ENCODE assay signal across 11 cellular contexts in genomic region chr17:43669971-43670644, GRCh38. TPM values are rescaled to one million over a fixed set of nuclear protein-coding genes. Genes with fewer than 3 reads are reported as not detected.
DNase-seq lines count a peak whose midpoint lies in the region; ATAC-seq and TF ChIP-seq lines count a peak whose summit lies in the region.
"Had no signal": no experiment of that assay in that cellular context is flagged by ENCODE, and none has a peak within 500 bp of the region (broad histone marks: within the 10 kb centered on the region; RNA-seq: fewer than 3 reads in every experiment).

No MANE protein-coding gene starts in this region.

- no peaks in the 10 kb centered on the region for H3K79me2 ChIP-seq in osteoblast (ENCODE audit: insufficient read depth, low read length)

- no peak overlapping the region for H2AFZ ChIP-seq in osteoblast (ENCODE audit: low read length)

- no peak for TF ChIP-seq CTCF in osteoblast (IDR thresholded peaks at IDR 0.05; ENCODE audit: extremely low read depth, low read depth, low read length)

- H3K9ac ChIP-seq in duodenal mucosa (ENCODE audit: low read depth in 1 of 2, low read length in 2 of 2): peak overlapping the region in 1 of 2 donors; percentile 24

- DNase-seq in H7: peak; percentile 75
- peak; percentile 37 for DNase-seq in NCI-H2196 treated with DMSO at 0.1 percent for 48 hours (lab: John Stamatoyannopoulos, UW; ENCODE audit: unreplicated experiment)
- DNase-seq in osteoblast (ENCODE audit: insufficient read length, low spot score, missing footprints): peak; percentile 75
- DNase-seq in amygdala (lab: John Stamatoyannopoulos, UW): no peak
- no peak for DNase-seq in activated T-cell treated with anti-CD3 and anti-CD28 coated beads, Interleukin-2, amount 50 U/mL, for 1 hour
- no peak for DNase-seq in NCI-H2171 treated with DMSO at 0.1 percent for 48 hours (lab: John Stamatoyannopoulos, UW)
- DNase-seq: activated gamma-delta T cell treated with Interleukin-2 at 50 U/mL for 16 hours, SHP77 treated with DMSO at 0.1 percent for 48 hours had no signal

- no peaks in the 10 kb centered on the region for H3K36me3 ChIP-seq in H7 (replicated peaks; ENCODE audit: control insufficient read depth, insufficient read depth, low read length)
- no peaks in the 10 kb centered on the region for H3K36me3 ChIP-seq in duodenal mucosa (ENCODE audit: control insufficient read depth in 1 of 2, insufficient read depth in 2 of 2, low read length in 2 of 2)
- no peaks in the 10 kb centered on the region for H3K36me3 ChIP-seq in osteoblast (ENCODE audit: insufficient read depth, low read length)
- H3K36me3 ChIP-seq: neutrophil had no signal

- H3K4me1 ChIP-seq in duodenal mucosa (ENCODE audit: control insufficient read depth in 1 of 2, insufficient read depth in 2 of 2, low read length in 2 of 2) (peaks cover 13 to 18% of the 10 kb centered on the region in 2 donors), osteoblast (ENCODE audit: insufficient read depth, low read length) (peaks cover 19% of the 10 kb centered on the region)

- no peak for ATAC-seq in GM18498 (IDR thresholded peaks at IDR 0.05; ENCODE audit: unreplicated experiment)

- H3K4me2 ChIP-seq in osteoblast (ENCODE audit: insufficient read depth, low read length): no peak overlapping the region

- H3K4me3 ChIP-seq in H7 (ENCODE audit: insufficient read depth, low read depth, low read length): no peak overlapping the region
- H3K4me3 ChIP-seq in duodenal mucosa (ENCODE audit: low read depth in 1 of 2, low read length in 2 of 2): peak overlapping the region in 1 of 2 donors; percentile 15
- no peak overlapping the region for H3K4me3 ChIP-seq in osteoblast (ENCODE audit: insufficient read depth, low read length)

- no peaks in the 10 kb centered on the region for H4K20me1 ChIP-seq in osteoblast (ENCODE audit: insufficient read depth, low read length)

- H3K27me3 ChIP-seq in H7 (ENCODE audit: control insufficient read depth, insufficient read depth, low read length): no peaks in the 10 kb centered on the region
- no peaks in the 10 kb centered on the region for H3K27me3 ChIP-seq in duodenal mucosa (ENCODE audit: control insufficient read depth in 1 of 2, insufficient read depth in 2 of 2, low read length in 2 of 2)
- H3K27me3 ChIP-seq in osteoblast (ENCODE audit: insufficient read depth, low read length): no peaks in the 10 kb centered on the region

- peak overlapping the region; percentile 30 for H3K27ac ChIP-seq in duodenal mucosa (ENCODE audit: low read depth, low read length)
- no peak overlapping the region for H3K27ac ChIP-seq in osteoblast (ENCODE audit: low read depth, low read length)
- H3K27ac ChIP-seq: neutrophil had no signal

- H3K9me3 ChIP-seq in duodenal mucosa (ENCODE audit: control insufficient read depth in 1 of 2, low read length in 2 of 2): no peaks in the 10 kb centered on the region
- H3K9me3 ChIP-seq in osteoblast (ENCODE audit: low read depth, low read length): no peaks in the 10 kb centered on the region
- H3K9me3 ChIP-seq: neutrophil had no signal

RNA-seq across cellular contexts. Expression of gene MEOX1, which starts 8.4 kb away (rescaled TPM):
- 0.18 TPM in 1 of 2 replicates, not detected in the other for total RNA-seq in H7 (2014; rRNA removed; shearing (Covaris generic))
- under 0.01 TPM in 1 of 2 replicates, not detected in the other for total RNA-seq in osteoblast

Comparison
In these comparisons a context has a peak if more than half of its experiments do, and no peak if none do; other contexts are left out.
1. DNase-seq: peak in H7 (single experiment), NCI-H2196 treated with DMSO at 0.1 percent for 48 hours (single experiment) and osteoblast (single experiment); none in amygdala (0 of 56), activated T-cell treated with anti-CD3 and anti-CD28 coated beads, Interleukin-2, amount 50 U/mL, for 1 hour (single experiment) and NCI-H2171 treated with DMSO at 0.1 percent for 48 hours (single experiment).